In genomic region chr1:185044387-185044786, GRCh38 we compare ENCODE assay signal across 8 cellular contexts. TPM values are rescaled to one million over a fixed set of nuclear protein-coding genes. Genes with fewer than 3 reads are reported as not detected.
DNase-seq lines count a peak whose midpoint lies in the region; ATAC-seq and TF ChIP-seq lines count a peak whose summit lies in the region.

No MANE protein-coding gene starts in this region.

- no peak for TF ChIP-seq POLR2A in gastroesophageal sphincter (IDR thresholded peaks at IDR 0.05)

- no peaks in the 10 kb centered on the region for H3K36me3 Mint-ChIP-seq in activated CD4-positive, alpha-beta memory T cell treated with anti-CD3 and anti-CD28 coated beads for 36 hours
- peaks cover 7% of the 10 kb centered on the region for H3K36me3 Mint-ChIP-seq in stimulated activated effector memory CD8-positive, alpha-beta T cell treated with anti-CD3 and anti-CD28 coated beads, Interleukin-12 subunit alpha, Interleukin-12 subunit beta, amount 100 ng/mL, for 72 hours

- no peaks in the 10 kb centered on the region for H3K9me2 ChIP-seq in SK-N-SH

- H3K27ac Mint-ChIP-seq in activated CD4-positive, alpha-beta memory T cell treated with anti-CD3 and anti-CD28 coated beads for 36 hours: peak overlapping the region; percentile 46
- H3K27ac Mint-ChIP-seq in stimulated activated effector memory CD8-positive, alpha-beta T cell treated with anti-CD3 and anti-CD28 coated beads, Interleukin-12 subunit alpha, Interleukin-12 subunit beta, amount 100 ng/mL, for 72 hours: peak overlapping the region; percentile 90

- TF ChIP-seq CTCF in SK-N-SH (IDR thresholded peaks at IDR 0.05) (no peak), gastroesophageal sphincter (IDR thresholded peaks at IDR 0.05) (no peak)

- H3K9me3 Mint-ChIP-seq in activated CD4-positive, alpha-beta memory T cell treated with anti-CD3 and anti-CD28 coated beads for 36 hours: no peaks in the 10 kb centered on the region
- H3K9me3 Mint-ChIP-seq in stimulated activated effector memory CD8-positive, alpha-beta T cell treated with anti-CD3 and anti-CD28 coated beads, Interleukin-12 subunit alpha, Interleukin-12 subunit beta, amount 100 ng/mL, for 72 hours: no peaks in the 10 kb centered on the region

- no peak overlapping the region for H3K4me3 ChIP-seq in SK-N-SH (ENCODE audit: low read depth in 2 of 2, low read length in 1 of 2)
- peak overlapping the region in 1 of 2 donors; percentile 90 for H3K4me3 ChIP-seq in gastroesophageal sphincter

- H3K79me2 ChIP-seq in SK-N-SH (ENCODE audit: insufficient read depth): peaks cover 33% of the 10 kb centered on the region

- no peaks in the 10 kb centered on the region for H3K36me3 ChIP-seq in SK-N-SH (replicated peaks in 1 of 2; ENCODE audit: control insufficient read depth in 1 of 2, insufficient read depth in 2 of 2, low read length in 1 of 2)
- no peaks in the 10 kb centered on the region for H3K36me3 ChIP-seq in gastroesophageal sphincter

- TF ChIP-seq RAD21 in SK-N-SH (IDR thresholded peaks at IDR 0.05; ENCODE audit: low read length): no peak

- peaks cover 32% of the 10 kb centered on the region for H3K4me1 Mint-ChIP-seq in activated CD4-positive, alpha-beta memory T cell treated with anti-CD3 and anti-CD28 coated beads for 36 hours (ENCODE audit: low read depth)
- H3K4me1 Mint-ChIP-seq in stimulated activated effector memory CD8-positive, alpha-beta T cell treated with anti-CD3 and anti-CD28 coated beads, Interleukin-12 subunit alpha, Interleukin-12 subunit beta, amount 100 ng/mL, for 72 hours: peaks cover 35% of the 10 kb centered on the region

- peaks cover 15% of the 10 kb centered on the region for H3F3A ChIP-seq in SK-N-SH (replicated peaks; ENCODE audit: insufficient read depth)

- CTCF ChIA-PET in SK-N-SH (lab: Yijun Ruan, JAX): interaction anchor here (0.7 to 1.2 kb wide), 3 partner anchors 126 to 238 kb away, joined by 3 to 4 read pairs (median 4); no protein-coding TSS in a partner anchor
- CTCF ChIA-PET in activated CD4-positive, alpha-beta memory T cell treated with anti-CD3 and anti-CD28 coated beads for 36 hours (lab: Charles Lee): interaction anchor here (1.2 kb wide), 1 partner anchor 126 kb away, joined by 4 read pairs; no protein-coding TSS in a partner anchor

- H3K27me3 Mint-ChIP-seq in activated CD4-positive, alpha-beta memory T cell treated with anti-CD3 and anti-CD28 coated beads for 36 hours: no peaks in the 10 kb centered on the region

- H3K4me3 Mint-ChIP-seq in activated CD4-positive, alpha-beta memory T cell treated with anti-CD3 and anti-CD28 coated beads for 36 hours: peak overlapping the region; percentile 90
- H3K4me3 Mint-ChIP-seq in stimulated activated effector memory CD8-positive, alpha-beta T cell treated with anti-CD3 and anti-CD28 coated beads, Interleukin-12 subunit alpha, Interleukin-12 subunit beta, amount 100 ng/mL, for 72 hours: peak overlapping the region; percentile 91

- H3K27me3 ChIP-seq in SK-N-SH (ENCODE audit: insufficient read depth): no peaks in the 10 kb centered on the region
- no peaks in the 10 kb centered on the region for H3K27me3 ChIP-seq in gastroesophageal sphincter

- ATAC-seq in SK-N-SH treated with all-trans-retinoic acid at 6 μM for 48 hours: no peak
- no peak for ATAC-seq in gastroesophageal sphincter
- no peak for ATAC-seq in stimulated activated effector memory CD8-positive, alpha-beta T cell treated with anti-CD3 and anti-CD28 coated beads, Interleukin-12 subunit alpha, Interleukin-12 subunit beta, amount 100 ng/mL, for 72 hours
- ATAC-seq in GM21717 (IDR thresholded peaks at IDR 0.05; ENCODE audit: unreplicated experiment): no peak

- intact Hi-C loops in activated CD4-positive, alpha-beta memory T cell treated with anti-CD3 and anti-CD28 coated beads for 36 hours (cut with micrococcal nuclease): loop anchor here (2.0 to 10.0 kb wide), 3 partner anchors 160 to 640 kb away; partner anchors contain the start of gene IVNS1ABP

- no peak for DNase-seq in SK-N-SH
- no peak for DNase-seq in activated CD4-positive, alpha-beta memory T cell treated with anti-CD3 and anti-CD28 coated beads for 36 hours
- DNase-seq in stimulated activated effector memory CD8-positive, alpha-beta T cell treated with anti-CD3 and anti-CD28 coated beads, Interleukin-12 subunit alpha, Interleukin-12 subunit beta, amount 100 ng/mL, for 72 hours (ENCODE audit: low spot score in 2 of 2): no peak
- DNase-seq in SIG-M5 treated with dmso at 0.1 percent for 504 hours (lab: John Stamatoyannopoulos, UW; ENCODE audit: unreplicated experiment): no peak
- no peak for DNase-seq in D341Med (ENCODE audit: low spot score)

- POLR2A ChIA-PET in SK-N-SH (lab: Yijun Ruan, JAX): no interaction called here
- POLR2A ChIA-PET in activated CD4-positive, alpha-beta memory T cell treated with anti-CD3 and anti-CD28 coated beads for 36 hours (lab: Charles Lee): interaction anchor here (0.9 to 1.3 kb wide), 4 partner anchors 9 to 290 kb away, joined by 3 to 4 read pairs (median 3); partner anchors contain the start of genes EDEM3 and NIBAN1

- H3K9me3 ChIP-seq in SK-N-SH (no peaks in the 10 kb centered on the region), gastroesophageal sphincter (no peaks in the 10 kb centered on the region)

- H3K4me2 ChIP-seq in SK-N-SH: no peak overlapping the region

- H3K9ac ChIP-seq in SK-N-SH: no peak overlapping the region

- H3K27ac ChIP-seq in SK-N-SH (ENCODE audit: low read depth in 2 of 2, low read length in 1 of 2): peak overlapping the region in 1 of 2 experiments; percentile 25; a peak in 2 of 4 replicates
- H3K27ac ChIP-seq in gastroesophageal sphincter: peak overlapping the region in 3 of 4 donors; percentile 87 to 91 (median 89)

- peaks cover 14 to 16% of the 10 kb centered on the region in 2 experiments; a peak in 3 of 4 replicates for H3K4me1 ChIP-seq in SK-N-SH (ENCODE audit: control insufficient read depth in 1 of 2, insufficient read depth in 2 of 2, low read depth in 1 of 2, low read length in 1 of 2)
- peaks cover 3 to 26% (median 10%) of the 10 kb centered on the region in 3 donors for H3K4me1 ChIP-seq in gastroesophageal sphincter

- WGBS in SK-N-SH (ENCODE audit: low lambda C conversion rate): 97% methylated on average over 8 of the region's 8 CpGs
- WGBS in gastroesophageal sphincter (ENCODE audit: low coverage in 1 of 2), 2 donors: 73 to 82% methylated on average over 5 to 8 of the region's 8 CpGs

- H4K20me1 ChIP-seq in SK-N-SH (ENCODE audit: insufficient read depth): peaks cover 30% of the 10 kb centered on the region

- TF ChIP-seq EP300 in SK-N-SH (IDR thresholded peaks at IDR 0.05; ENCODE audit: borderline replicate concordance in 1 of 2, low read depth in 1 of 2, low read length in 1 of 2) (no peak), gastroesophageal sphincter (IDR thresholded peaks at IDR 0.05) (no peak)

- peak overlapping the region; percentile 69; the same call in 1 of the 2 replicates for H2AFZ ChIP-seq in SK-N-SH (ENCODE audit: low read depth)

TF ChIP-seq in SK-N-SH, 30 proteins besides CTCF, POLR2A, EP300 and RAD21 (continues in another document):
- TF ChIP-seq NFIC (IDR thresholded peaks at IDR 0.05; ENCODE audit: borderline replicate concordance) (no peak), JUND (IDR thresholded peaks at IDR 0.05) (no peak), PBX3 (IDR thresholded peaks at IDR 0.05) (no peak), FOXJ3 (CRISPR knock-in tag; IDR thresholded peaks at IDR 0.05) (no peak), POLR2AphosphoS5 (IDR thresholded peaks at IDR 0.05; ENCODE audit: low read depth, low read length) (no peak), RCOR1 (IDR thresholded peaks at IDR 0.05; ENCODE audit: low read length) (no peak), SMC3 (IDR thresholded peaks at IDR 0.05; ENCODE audit: low read depth, low read length) (no peak), TAF1 (IDR thresholded peaks at IDR 0.05; ENCODE audit: borderline replicate concordance, low read depth, low read length) (no peak), RFX5 (IDR thresholded peaks at IDR 0.05; ENCODE audit: low read length) (no peak), EZH2phosphoT487 (IDR thresholded peaks at IDR 0.05; ENCODE audit: borderline replicate concordance, low read depth) (no peak)

TF ChIP-seq in SK-N-SH treated with all-trans-retinoic acid at 6 μM for 48 hours, 23 proteins besides CTCF, POLR2A, EP300 and RAD21:
- TF ChIP-seq OSR1 (CRISPR knock-in tag; IDR thresholded peaks at IDR 0.05): no peak
- TF ChIP-seq RARB (CRISPR knock-in tag; IDR thresholded peaks at IDR 0.05): no peak
- no peak for TF ChIP-seq GLIS3 (CRISPR knock-in tag; IDR thresholded peaks at IDR 0.05)
- no peak for TF ChIP-seq ARNTL (CRISPR knock-in tag; IDR thresholded peaks at IDR 0.05; ENCODE audit: borderline replicate concordance, low read depth)
- TF ChIP-seq POU6F1 (CRISPR knock-in tag; IDR thresholded peaks at IDR 0.05; ENCODE audit: borderline replicate concordance, low read depth): no peak
- TF ChIP-seq BACH2 (CRISPR knock-in tag; IDR thresholded peaks at IDR 0.05; ENCODE audit: borderline replicate concordance): no peak

RNA-seq across cellular contexts. Expression of gene RNF2, which starts 1.0 kb away (rescaled TPM):
- polyA plus RNA-seq in SK-N-SH (2012; rRNA removed): 20.1 and 21.8 TPM in 2 replicates
- polyA plus RNA-seq in SK-N-SH (2012; cell fraction: cytosol; rRNA removed): 33.5 and 36.2 TPM in 2 replicates
- polyA plus RNA-seq in SK-N-SH (2012; cell fraction: nucleus; rRNA removed): 3.2 and 11.8 TPM in 2 replicates
- total RNA-seq in activated CD4-positive, alpha-beta memory T cell treated with anti-CD3 and anti-CD28 coated beads for 36 hours: 10 to 100 TPM; 20.7 to 21.2 TPM
- 10 to 100 TPM; 10.2 to 18.7 (median 17.4) TPM for total RNA-seq in gastroesophageal sphincter
